19 cellular contexts compared by ENCODE assay signal in the genomic region with DNA sequence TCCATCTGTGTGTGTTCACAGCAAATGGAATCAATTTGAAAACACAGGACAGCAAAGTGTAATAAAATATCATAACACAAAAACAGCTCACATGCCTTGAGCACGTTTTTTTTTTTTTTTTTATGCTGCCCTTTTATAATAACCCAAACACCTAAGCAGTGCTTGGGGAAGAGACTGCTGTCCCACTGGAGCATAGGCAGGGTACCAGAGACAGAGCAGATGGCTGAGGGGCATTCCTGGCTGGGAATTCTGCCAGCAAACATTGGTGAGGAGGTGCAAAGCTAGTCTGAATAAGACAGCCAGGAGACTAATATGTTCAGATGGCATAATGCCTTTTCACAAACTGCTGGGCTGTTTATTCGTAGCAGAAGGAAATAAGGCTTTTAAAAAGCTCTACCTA.
DNase-seq lines count a peak whose midpoint lies in the region; ATAC-seq lines count a peak whose summit lies in the region.
"Had no signal": no experiment of that assay in that cellular context is flagged by ENCODE, and none has a peak within 500 bp of the region (broad histone marks: within the 10 kb centered on the region; RNA-seq: fewer than 3 reads in every experiment).

No MANE protein-coding gene starts in this region.

- ATAC-seq in HG03457 (IDR thresholded peaks at IDR 0.05; ENCODE audit: unreplicated experiment) (no peak), HG03520 (IDR thresholded peaks at IDR 0.05; ENCODE audit: unreplicated experiment) (no peak)

- peak; percentile 66 for DNase-seq in D341Med (ENCODE audit: low spot score)
- DNase-seq in NCI-H1092 (lab: John Stamatoyannopoulos, UW): peak; percentile 1
- DNase-seq in NCI-H2171 (lab: John Stamatoyannopoulos, UW): peak; percentile 82
- DNase-seq in NCI-H82 treated with DMSO at 0.1 percent for 48 hours (lab: John Stamatoyannopoulos, UW; ENCODE audit: unreplicated experiment): peak; percentile 73
- no peak for DNase-seq in RPMI8226
- DNase-seq in DMS79 treated with DMSO at 0.1 percent for 48 hours (lab: John Stamatoyannopoulos, UW): no peak
- DNase-seq: CD4-positive, alpha-beta memory T cell; GF-D8; GOT3; MM.1S; NCI-H1417; NCI-H1930; NCI-H526; OCI-M1; SHP77; T-helper 1 cell; T-helper 9 cell had no signal

Comparison
In these comparisons a context has a peak if more than half of its experiments do, and no peak if none do; other contexts are left out.
1. DNase-seq: peak in D341Med (single experiment), NCI-H1092 (single experiment), NCI-H2171 (single experiment) and NCI-H82 treated with DMSO at 0.1 percent for 48 hours (single experiment); none in RPMI8226 (single experiment) and DMS79 treated with DMSO at 0.1 percent for 48 hours (single experiment).